21 cellular contexts compared by ENCODE assay signal in the genomic region with DNA sequence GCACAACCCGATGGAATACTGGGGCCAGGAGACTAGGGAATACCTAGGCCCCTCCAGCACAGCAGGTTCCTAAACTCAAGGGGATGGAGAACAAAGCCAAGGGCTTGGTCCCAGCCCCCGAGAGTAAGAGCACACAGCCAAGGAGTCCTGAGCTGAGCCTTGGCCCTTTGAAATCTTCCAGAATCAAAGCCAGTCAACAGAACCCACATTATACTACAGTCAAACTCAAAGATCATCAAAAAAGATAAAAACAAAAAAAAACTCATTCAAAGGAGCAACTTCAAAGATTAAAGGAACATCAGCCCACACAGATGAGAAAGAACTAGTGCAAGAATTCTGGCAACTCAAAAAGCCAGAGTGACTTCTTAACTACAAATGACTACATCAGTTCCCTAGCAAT.
"Had no signal": no experiment of that assay in that cellular context is flagged by ENCODE, and none has a peak within 500 bp of the region (broad histone marks: within the 10 kb centered on the region; RNA-seq: fewer than 3 reads in every experiment).

No MANE protein-coding gene starts in this region.

- ATAC-seq: effector memory CD8-positive, alpha-beta T cell; sciatic nerve; stimulated activated naive CD8-positive, alpha-beta T cell treated with anti-CD3 and anti-CD28 coated beads, Interleukin-15, amount 100 ng/mL, for 72 hours had no signal

- H3K27ac ChIP-seq: coronary artery, neural progenitor cell, prostate gland, right atrium auricular region, suprapubic skin, transverse colon, upper lobe of right lung, uterus had no signal

- H3K9me3 ChIP-seq: prostate gland, right atrium auricular region, transverse colon, upper lobe of right lung had no signal

- H3K36me3 ChIP-seq: neural progenitor cell, prostate gland, right atrium auricular region, suprapubic skin, transverse colon, upper lobe of right lung, uterus had no signal

- H3K27me3 ChIP-seq: neural progenitor cell, right atrium auricular region, suprapubic skin, transverse colon, upper lobe of right lung, uterus had no signal

- H3K4me1 ChIP-seq: prostate gland, right atrium auricular region, suprapubic skin, transverse colon, upper lobe of right lung, uterus had no signal

- DNase-seq: dermis blood vessel endothelial cell; effector memory CD8-positive, alpha-beta T cell; erythroblast; hypothalamus; nucleus accumbens; stimulated activated CD4-positive, alpha-beta T cell treated with anti-CD3 and anti-CD28 coated beads, Interleukin-12 subunit alpha, Interleukin-12 subunit beta, amount 100 ng/mL, for 4 hours; stimulated activated CD4-positive, alpha-beta T cell treated with anti-CD3 and anti-CD28 coated beads, Interleukin-1b, Interleukin-23, amount 100 ng/mL, for 48 hours; stimulated activated CD4-positive, alpha-beta T cell treated with anti-CD3 and anti-CD28 coated beads, Interleukin-4, amount 100 ng/mL, for 1 hour; stimulated activated CD8-positive, alpha-beta memory T cell treated with anti-CD3 and anti-CD28 coated beads, Interleukin-4, amount 100 ng/mL, for 48 hours; stimulated activated naive CD8-positive, alpha-beta T cell treated with anti-CD3 and anti-CD28 coated beads, Interleukin-15, amount 100 ng/mL, for 72 hours; transverse colon; upper lobe of right lung; uterus had no signal

- H3K9ac ChIP-seq: neural progenitor cell had no signal

- H2AFZ ChIP-seq: neural progenitor cell had no signal

- H3K4me3 ChIP-seq: coronary artery, lung, neural progenitor cell, prostate gland, right atrium auricular region, smooth muscle cell, suprapubic skin, transverse colon, upper lobe of right lung, uterus had no signal

- H3K4me2 ChIP-seq: neural progenitor cell, smooth muscle cell had no signal
